Comparison of ENCODE assay signal across 8 cellular contexts in the genomic region with DNA sequence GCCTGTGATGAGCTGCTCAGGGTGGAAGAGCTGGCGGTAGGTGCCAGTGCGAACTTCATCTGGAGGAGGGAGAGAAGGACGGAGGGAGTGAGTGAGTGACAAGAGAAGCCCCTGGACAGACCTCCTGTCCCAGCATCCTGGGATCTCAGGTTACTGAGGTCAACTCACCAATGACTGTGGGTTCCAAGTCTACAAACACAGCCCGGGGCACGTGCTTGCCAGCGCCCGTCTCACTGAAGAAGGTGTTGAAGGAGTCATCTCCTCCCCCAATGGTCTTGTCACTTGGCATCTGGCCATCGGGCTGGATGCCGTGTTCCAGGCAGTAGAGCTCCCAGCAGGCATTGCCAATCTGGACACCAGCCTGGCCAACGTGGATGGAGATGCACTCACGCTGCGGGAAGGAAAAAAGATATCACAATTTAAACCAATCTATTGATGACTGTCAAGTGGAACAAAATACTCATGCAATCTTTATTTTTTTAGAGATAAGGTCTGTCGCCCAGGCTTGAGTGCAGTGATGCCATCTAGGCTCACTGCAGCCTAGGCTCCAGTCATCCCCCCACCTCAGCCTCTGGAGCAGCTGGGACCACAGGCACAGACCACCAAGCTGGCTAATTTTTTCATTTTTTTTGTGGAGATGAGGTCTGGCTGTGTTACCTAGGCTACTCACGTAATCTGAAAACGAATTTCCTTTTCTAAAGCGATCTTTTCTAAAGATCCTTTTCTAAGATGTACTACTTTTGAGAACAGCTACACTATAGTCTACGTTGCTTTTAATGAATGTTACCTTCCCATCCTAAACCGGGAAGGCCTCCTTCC. TPM values are rescaled to one million over a fixed set of nuclear protein-coding genes. Genes with fewer than 3 reads are reported as not detected.
A peak's percentile ranks its signal among the peaks of the same experiment; 100 is the strongest.
DNase-seq lines count a peak whose midpoint lies in the region; ATAC-seq and TF ChIP-seq lines count a peak whose summit lies in the region.

No MANE protein-coding gene starts in this region.

- H3K27me3 ChIP-seq in ascending aorta (no peaks in the 10 kb centered on the region), kidney epithelial cell (ENCODE audit: control insufficient read depth, insufficient read depth, low read length) (no peaks in the 10 kb centered on the region), testis (no peaks in the 10 kb centered on the region)

- peak overlapping the region; percentile 100 for H3K27ac ChIP-seq in ascending aorta
- H3K27ac ChIP-seq in testis: peak overlapping the region; percentile 100

- H3K36me3 ChIP-seq in ascending aorta (peaks cover 22 to 28% of the 10 kb centered on the region in 2 donors), kidney epithelial cell (ENCODE audit: control insufficient read depth, insufficient read depth, low read length) (peaks cover 3% of the 10 kb centered on the region), testis (ENCODE audit: low read depth, missing control alignments) (peaks cover 4% of the 10 kb centered on the region)

- DNase-seq in activated CD4-positive, alpha-beta T cell treated with anti-CD3 and anti-CD28 coated beads for 48 hours: peak; percentile 27
- no peak for DNase-seq in activated CD4-positive, alpha-beta T cell treated with anti-CD3 and anti-CD28 coated beads for 1 hour
- DNase-seq in ascending aorta (ENCODE audit: low spot score in 2 of 2) (no peak), kidney epithelial cell (ENCODE audit: low read depth) (no peak), testis (no peak), Ammon's horn (ENCODE audit: low spot score) (no peak), GM19240 (ENCODE audit: insufficient read length, low spot score) (no peak)

- H3K4me3 ChIP-seq in ascending aorta (peak overlapping the region; percentile 92), kidney epithelial cell (ENCODE audit: low read depth, low read length) (peak overlapping the region; percentile 88), testis (peak overlapping the region; percentile 100)

- TF ChIP-seq CTCF in ascending aorta (IDR thresholded peaks at IDR 0.05) (no peak), kidney epithelial cell (IDR thresholded peaks at IDR 0.05; ENCODE audit: insufficient read depth, low read length, poor library complexity, severe bottlenecking) (no peak), testis (IDR thresholded peaks at IDR 0.05) (no peak)

- no peak for ATAC-seq in HG02973 (IDR thresholded peaks at IDR 0.05; ENCODE audit: unreplicated experiment)

- WGBS in testis, 2 donors: 41 to 50% methylated on average over 17 to 18 of the region's 18 CpGs

- H3K4me1 ChIP-seq in ascending aorta: peaks cover 14 to 23% of the 10 kb centered on the region in 2 donors
- peaks cover 23% of the 10 kb centered on the region for H3K4me1 ChIP-seq in testis

- TF ChIP-seq POLR2A in testis (IDR thresholded peaks at IDR 0.05): no peak

- intact Hi-C loops in ascending aorta (cut with DNase I) (loop anchor here (1.0 to 5.0 kb wide), 5 partner anchors 19 to 613 kb away; a partner anchor contains a TSS), testis (cut with DNase I; ENCODE audit: low total_unique reads) (loop anchor here (5.0 kb wide), 1 partner anchor 103 kb away; no protein-coding TSS in a partner anchor)

- H3K9me3 ChIP-seq in ascending aorta (no peaks in the 10 kb centered on the region), testis (no peaks in the 10 kb centered on the region)

RNA-seq across cellular contexts. Expression of a gene that starts 1.7 kb away (rescaled TPM):
- total RNA-seq in ascending aorta (1,333 TPM), kidney epithelial cell (739 and 794 TPM in 2 replicates), testis (1,000 to 10,000 TPM in 1 of 2 donors, 100 to 1,000 TPM in 1; 642 to 1,178 TPM)
- 894 TPM for polyA plus RNA-seq in testis (ENCODE audit: insufficient read depth, low read depth, low replicate concordance)

RNA-seq across cellular contexts. Expression of a gene that starts 18.9 kb away (rescaled TPM):
- 74.2 TPM for total RNA-seq in ascending aorta
- total RNA-seq in kidney epithelial cell: 67.9 and 74.3 TPM in 2 replicates
- total RNA-seq in testis: 100 to 1,000 TPM; 223 to 265 TPM
- polyA plus RNA-seq in testis (ENCODE audit: insufficient read depth, low read depth, low replicate concordance): 178 TPM

RNA-seq across cellular contexts. Expression of a gene that starts 34.9 kb away (rescaled TPM):
- total RNA-seq in ascending aorta (31.5 TPM), kidney epithelial cell (0.04 TPM in 1 of 2 replicates, not detected in the other), testis (100 to 1,000 TPM in 1 of 2 donors, 10 to 100 TPM in 1; 97.6 to 148 TPM)
- 40.0 TPM for polyA plus RNA-seq in testis (ENCODE audit: insufficient read depth, low read depth, low replicate concordance)

RNA-seq across cellular contexts. Expression of a gene that starts 59.3 kb away (rescaled TPM):
- total RNA-seq in ascending aorta (214 TPM), kidney epithelial cell (883 and 997 TPM in 2 replicates), testis (100 to 1,000 TPM; 156 to 269 TPM)
- polyA plus RNA-seq in testis (ENCODE audit: insufficient read depth, low read depth, low replicate concordance): 282 TPM

RNA-seq across cellular contexts. Expression of a gene that starts 59.8 kb away (rescaled TPM):
- total RNA-seq in ascending aorta (not detected), kidney epithelial cell (3.8 and 5.1 TPM in 2 replicates), testis (1 to 10 TPM; 1.7 to 5.9 TPM)
- 1.5 TPM for polyA plus RNA-seq in testis (ENCODE audit: insufficient read depth, low read depth, low replicate concordance)

Comparison
In these comparisons a context has a peak if more than half of its experiments do, and no peak if none do; other contexts are left out.
1. RNA of a gene that starts 34.9 kb away (total RNA-seq): 97.6 to 148 TPM in testis and 31.5 TPM in ascending aorta (single experiment); 0.04 TPM in kidney epithelial cell; every median in the first group is over 10 times any median in the second.
2. Peak in every context shown above with its lines, with median percentiles within 50 percentile points of each other: H3K4me3 ChIP-seq.